In genomic region chr6:99520855-99521556, GRCh38 we compare ENCODE assay signal across 1 cellular context.
A peak's percentile ranks its signal among the peaks of the same experiment; 100 is the strongest.
TF ChIP-seq lines count a peak whose summit lies in the region.

No MANE protein-coding gene starts in this region.

TF ChIP-seq in K562, 482 proteins besides CTCF, POLR2A, EP300 and RAD21 (continued from another document):
- no peak for TF ChIP-seq MGA (IDR thresholded peaks at IDR 0.05)
- peak; percentile 80; the same call in 1 of the 2 replicates for TF ChIP-seq RB1 (IDR thresholded peaks at IDR 0.05; ENCODE audit: low read depth)
- peak; percentile 76 for TF ChIP-seq RBBP5 (IDR thresholded peaks at IDR 0.05; ENCODE audit: borderline replicate concordance, insufficient read depth, low read length, poor library complexity, severe bottlenecking)
- peak; percentile 27; the same call in 1 of the 2 replicates for TF ChIP-seq MAX (CRISPR knock-in tag; IDR thresholded peaks at IDR 0.05)
- peak; percentile 55; the same call in 1 of the 2 replicates for TF ChIP-seq MBD2 (IDR thresholded peaks at IDR 0.05; ENCODE audit: borderline replicate concordance, low read depth)
- peak in 1 of 2 experiments; percentile 77; a peak in 1 of 4 replicates for TF ChIP-seq NONO (IDR thresholded peaks at IDR 0.05; ENCODE audit: low read depth in 2 of 2, low read length in 1 of 2)
- TF ChIP-seq TCF3 (CRISPR knock-in tag; IDR thresholded peaks at IDR 0.05): peak; percentile 12; the same call in 1 of the 2 replicates
- TF ChIP-seq POLR2G (IDR thresholded peaks at IDR 0.05; ENCODE audit: low read depth, low read length): peak; percentile 99
- peak; percentile 18; the same call in 1 of the 2 replicates for TF ChIP-seq MAFK (IDR thresholded peaks at IDR 0.05; ENCODE audit: low read length)
- TF ChIP-seq ZBTB11 (CRISPR knock-in tag; IDR thresholded peaks at IDR 0.05): peak; percentile 36 to 90 (median 60); a peak in 4 of 6 replicates
- TF ChIP-seq HDAC8 (tag; IDR thresholded peaks at IDR 0.05): 0 out of 2 replicates have a peak, but pooled peaks have one; percentile 40
- TF ChIP-seq NFRKB (IDR thresholded peaks at IDR 0.05; ENCODE audit: low read depth): peak; percentile 92
- TF ChIP-seq ZNF407 (IDR thresholded peaks at IDR 0.05; ENCODE audit: low read depth): no peak
- 0 out of 2 replicates have a peak, but pooled peaks have one; percentile 66 for TF ChIP-seq AFF4 (CRISPR knock-in tag; IDR thresholded peaks at IDR 0.05)
- peak; percentile 72 for TF ChIP-seq TFAP4 (CRISPR knock-in tag; IDR thresholded peaks at IDR 0.05; ENCODE audit: borderline replicate concordance)
